Comparison of ENCODE assay signal across 9 cellular contexts in the genomic region with DNA sequence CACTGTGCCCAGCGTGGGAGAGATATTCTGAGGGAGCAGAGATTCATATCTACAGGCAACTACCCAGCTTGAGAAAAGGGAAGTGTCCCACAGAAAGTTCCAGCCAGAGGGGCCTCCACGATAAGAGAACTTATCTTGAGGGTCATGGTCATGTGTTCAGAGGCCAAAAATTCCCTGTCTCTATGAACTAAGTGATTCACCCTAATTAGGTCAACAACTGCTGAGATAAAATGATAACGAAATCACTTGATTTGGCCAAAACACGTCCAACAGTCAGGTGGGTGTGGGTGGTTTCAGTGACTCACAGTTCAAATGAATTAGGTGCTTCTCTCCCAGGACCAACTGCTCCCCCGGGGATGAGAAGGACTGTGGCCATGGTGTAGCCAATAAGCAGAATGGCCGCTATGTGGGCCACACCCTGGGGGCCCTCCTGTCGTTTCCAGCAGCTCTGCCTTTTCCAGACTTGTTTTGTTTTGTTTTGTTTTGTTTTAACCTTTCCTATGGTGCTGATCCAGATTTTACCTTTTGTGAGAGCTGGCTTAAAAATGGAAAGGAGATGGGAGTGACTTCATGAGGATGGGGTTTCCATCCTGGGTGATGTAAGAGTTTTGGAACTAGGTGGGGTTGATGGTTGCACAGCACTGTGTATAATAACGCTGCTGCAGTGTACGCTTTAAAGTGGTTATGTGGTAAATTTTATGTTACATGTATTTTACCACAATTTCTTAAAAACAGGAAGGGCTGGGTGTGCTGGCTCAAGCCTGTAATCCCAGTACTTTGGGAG. TPM values are rescaled to one million over a fixed set of nuclear protein-coding genes. Genes with fewer than 3 reads are reported as not detected.
DNase-seq lines count a peak whose midpoint lies in the region; ATAC-seq, FAIRE-seq and TF ChIP-seq lines count a peak whose summit lies in the region.
"Had no signal": no experiment of that assay in that cellular context is flagged by ENCODE, and none has a peak within 500 bp of the region (broad histone marks: within the 10 kb centered on the region; RNA-seq: fewer than 3 reads in every experiment).

No MANE protein-coding gene starts in this region.

- ATAC-seq in HepG2 = no peak

- in situ Hi-C loops in HepG2 (cut with HindIII; ENCODE audit: extremely low pct_ligation_motif_present, low pct_unique_long_range_greater_than_20kb) = no loop called here

- no peaks in the 10 kb centered on the region for H3K36me3 Mint-ChIP-seq in CD14-positive monocyte

- no peak overlapping the region for H3K4me3 ChIP-seq in HepG2 (replicated peaks in 1 of 3; ENCODE audit: insufficient read depth in 1 of 3, low read depth in 2 of 3, low read length in 3 of 3)

- peak overlapping the region; percentile 70 to 86 (median 80) for H3K27ac Mint-ChIP-seq in CD14-positive monocyte

- no peaks in the 10 kb centered on the region for H3K4me1 ChIP-seq in HepG2 (ENCODE audit: insufficient read depth, low read length)

- H2AFZ ChIP-seq in HepG2 (ENCODE audit: low read length) = no peak overlapping the region

- no peak overlapping the region for H3K9ac ChIP-seq in HepG2 (ENCODE audit: insufficient read depth, low read depth, low read length)

- TF ChIP-seq CTCF in CD14-positive monocyte (IDR thresholded peaks at IDR 0.05) = no peak
- TF ChIP-seq CTCF in HepG2 (CRISPR knock-in tag; IDR thresholded peaks at IDR 0.05) = no peak

- intact Hi-C loops in CD14-positive monocyte (cut with micrococcal nuclease) (loop anchor here (5.0 kb wide), 1 partner anchor 70 kb away; a partner anchor contains a TSS), HepG2 (cut with micrococcal nuclease; ENCODE audit: unreplicated experiment) (no loop called here)

- TF ChIP-seq EP300 in HepG2 (IDR thresholded peaks at IDR 0.05; ENCODE audit: low read depth in 2 of 2, low read length in 2 of 2) (no peak), HepG2 (CRISPR knock-in tag; IDR thresholded peaks at IDR 0.05; ENCODE audit: borderline replicate concordance) (no peak)

- peaks cover 18 to 24% (median 21%) of the 10 kb centered on the region in 3 donors for H3K27me3 Mint-ChIP-seq in CD14-positive monocyte (ENCODE audit: low read depth in 3 of 3)

- no peaks in the 10 kb centered on the region for H3K9me3 Mint-ChIP-seq in CD14-positive monocyte

- H3K79me2 ChIP-seq in HepG2 (ENCODE audit: insufficient read depth, low read length) = no peaks in the 10 kb centered on the region

- H3K27me3 ChIP-seq in HepG2 (ENCODE audit: control insufficient read depth in 1 of 2, insufficient read depth in 2 of 2, low read length in 2 of 2) = peaks cover 3 to 5% of the 10 kb centered on the region in 2 experiments; a peak in 1 of 5 replicates

- POLR2A ChIA-PET in HepG2 (lab: Yijun Ruan, JAX) = no interaction called here

- TF ChIP-seq RAD21 in HepG2 (CRISPR knock-in tag; IDR thresholded peaks at IDR 0.05) = no peak

- TF ChIP-seq POLR2A in HepG2 (IDR thresholded peaks at IDR 0.05; ENCODE audit: insufficient read depth in 1 of 2, low read depth in 2 of 2, low read length in 2 of 2) = no peak

- no peak overlapping the region for H3K27ac ChIP-seq in HepG2 (ENCODE audit: extremely low read length, insufficient read depth, low read length)

- CTCF ChIA-PET in HepG2 (lab: Yijun Ruan, JAX; ENCODE audit: low intra/inter-chr PET ratio, low total read pairs) = no interaction called here

- H3K4me1 Mint-ChIP-seq in CD14-positive monocyte = peaks cover 28% of the 10 kb centered on the region

- no peak overlapping the region for H3K4me2 ChIP-seq in HepG2 (ENCODE audit: low read depth, low read length)

- peak; percentile 56 for DNase-seq in CD14-positive monocyte (ENCODE audit: low spot score)
- DNase-seq in MV-4-11 (lab: John Stamatoyannopoulos, UW) = peak; percentile 79
- peak; percentile 81 for DNase-seq in activated CD8-positive, alpha-beta memory T cell treated with anti-CD3 and anti-CD28 coated beads, Interleukin-2, amount 50 U/mL, for 48 hours
- DNase-seq in HepG2 (ENCODE audit: low spot score) = peak; percentile 45
- DNase-seq in NCI-H146 (lab: John Stamatoyannopoulos, UW) = no peak
- no peak for DNase-seq in NCI-H2081 (lab: John Stamatoyannopoulos, UW)
- no peak for DNase-seq in SKM-1 treated with dmso at 0.1 percent for 144 hours (lab: John Stamatoyannopoulos, UW; ENCODE audit: unreplicated experiment)
- no peak for DNase-seq in GOT3 (lab: John Stamatoyannopoulos, UW)
- DNase-seq: IMR-90 had no signal

- H3K36me3 ChIP-seq in HepG2 (replicated peaks in 1 of 2; ENCODE audit: control insufficient read depth in 1 of 2, insufficient read depth in 2 of 2, low read length in 2 of 2) = no peaks in the 10 kb centered on the region

- WGBS in HepG2 (ENCODE audit: low lambda C conversion rate) = under 1% methylated on average over 9 of the region's 9 CpGs

- H4K20me1 ChIP-seq in HepG2 (ENCODE audit: insufficient read depth, low read length) = no peaks in the 10 kb centered on the region

- H3K9me3 ChIP-seq in HepG2 (ENCODE audit: low read length) = no peaks in the 10 kb centered on the region

- peak overlapping the region in 1 of 2 donors; percentile 24 for H3K4me3 Mint-ChIP-seq in CD14-positive monocyte

- FAIRE-seq in HepG2 (lab: Jason Lieb, UNC) = no peak

- BruUV-seq in HepG2 (replicated peaks; lab: Mats Ljungman, UMichigan) = no TSS peak

TF ChIP-seq in HepG2, 621 proteins besides CTCF, POLR2A, EP300 and RAD21 (continues in another document):
- TF ChIP-seq ZNF616 (CRISPR knock-in tag; IDR thresholded peaks at IDR 0.05; ENCODE audit: low read depth) (no peak), SRY (CRISPR knock-in tag; IDR thresholded peaks at IDR 0.05) (no peak), POLR2AphosphoS2 (IDR thresholded peaks at IDR 0.05; ENCODE audit: low read depth, low read length) (no peak), MATR3 (CRISPR knock-in tag; IDR thresholded peaks at IDR 0.05) (no peak)
- TF ChIP-seq, protein P1, sequence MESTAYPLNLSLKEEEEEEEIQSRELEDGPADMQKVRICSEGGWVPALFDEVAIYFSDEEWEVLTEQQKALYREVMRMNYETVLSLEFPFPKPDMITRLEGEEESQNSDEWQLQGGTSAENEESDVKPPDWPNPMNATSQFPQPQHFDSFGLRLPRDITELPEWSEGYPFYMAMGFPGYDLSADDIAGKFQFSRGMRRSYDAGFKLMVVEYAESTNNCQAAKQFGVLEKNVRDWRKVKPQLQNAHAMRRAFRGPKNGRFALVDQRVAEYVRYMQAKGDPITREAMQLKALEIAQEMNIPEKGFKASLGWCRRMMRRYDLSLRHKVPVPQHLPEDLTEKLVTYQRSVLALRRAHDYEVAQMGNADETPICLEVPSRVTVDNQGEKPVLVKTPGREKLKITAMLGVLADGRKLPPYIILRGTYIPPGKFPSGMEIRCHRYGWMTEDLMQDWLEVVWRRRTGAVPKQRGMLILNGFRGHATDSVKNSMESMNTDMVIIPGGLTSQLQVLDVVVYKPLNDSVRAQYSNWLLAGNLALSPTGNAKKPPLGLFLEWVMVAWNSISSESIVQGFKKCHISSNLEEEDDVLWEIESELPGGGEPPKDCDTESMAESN (CRISPR knock-in tag; conservative IDR thresholded peaks at IDR 0.05) = no peak

RNA-seq across cellular contexts. Expression of a gene that starts 8.7 kb away (rescaled TPM):
- not detected for polyA plus RNA-seq in CD14-positive monocyte
- total RNA-seq in HepG2 (2016; rRNA removed; fragmentation: Illumina TruSeq; extraction: Trizol) = not detected in 2 replicates
- total RNA-seq in HepG2 (2016; cell fraction: cytosol; rRNA removed; fragmentation: Illumina TruSeq; extraction: Trizol; ENCODE audit: low read depth) = not detected in 2 replicates
- total RNA-seq in HepG2 (2016; cell fraction: insoluble cytoplasmic fraction; rRNA removed; fragmentation: Illumina TruSeq; extraction: Trizol) = not detected in 2 replicates
- total RNA-seq in HepG2 (2016; cell fraction: membrane; rRNA removed; fragmentation: Illumina TruSeq; extraction: Trizol) = not detected in 2 replicates
- not detected in 2 replicates for total RNA-seq in HepG2 (2016; cell fraction: nucleus; rRNA removed; fragmentation: Illumina TruSeq; extraction: Trizol)
- not detected in 2 replicates for polyA plus RNA-seq in HepG2 (2011; rRNA removed)
- not detected in 2 replicates for polyA plus RNA-seq in HepG2 (2011; cell fraction: cytosol; rRNA removed)
- polyA plus RNA-seq in HepG2 (2011; cell fraction: nucleus; rRNA removed) = not detected in 2 replicates
- polyA plus RNA-seq in HepG2 (2012) = not detected in 2 replicates
- polyA plus RNA-seq in HepG2 (2016; cell fraction: cytosol; fragmentation: Illumina TruSeq; extraction: Trizol; ENCODE audit: low read depth) = not detected in 2 replicates
- polyA plus RNA-seq in HepG2 (2016; cell fraction: insoluble cytoplasmic fraction; fragmentation: Illumina TruSeq; extraction: Trizol; ENCODE audit: low read depth) = not detected in 2 replicates
- polyA plus RNA-seq in HepG2 (2016; cell fraction: membrane; fragmentation: Illumina TruSeq; extraction: Trizol; ENCODE audit: low read depth) = not detected in 2 replicates
- not detected in 2 replicates for polyA plus RNA-seq in HepG2 (2016; cell fraction: nucleus; fragmentation: Illumina TruSeq; extraction: Trizol; ENCODE audit: insufficient read depth, low read depth)
- not detected in 2 replicates for polyA minus RNA-seq in HepG2 (2011; rRNA and poly(A)+ RNA removed; ENCODE audit: low replicate concordance)
- not detected in 2 replicates for polyA minus RNA-seq in HepG2 (2011; cell fraction: cytosol; rRNA and poly(A)+ RNA removed)
- not detected in 2 replicates for polyA minus RNA-seq in HepG2 (2011; cell fraction: nucleus; rRNA and poly(A)+ RNA removed)
- total RNA-seq: IMR-90 had no signal
- polyA plus RNA-seq: IMR-90 had no signal

RNA-seq across cellular contexts. Expression of a gene that starts 43.2 kb away (rescaled TPM):
- polyA plus RNA-seq in CD14-positive monocyte = not detected
- total RNA-seq in HepG2 (2016; rRNA removed; fragmentation: Illumina TruSeq; extraction: Trizol) = not detected in 2 replicates
- not detected in 2 replicates for total RNA-seq in HepG2 (2016; cell fraction: cytosol; rRNA removed; fragmentation: Illumina TruSeq; extraction: Trizol; ENCODE audit: low read depth)
- not detected in 2 replicates for total RNA-seq in HepG2 (2016; cell fraction: insoluble cytoplasmic fraction; rRNA removed; fragmentation: Illumina TruSeq; extraction: Trizol)
- not detected in 2 replicates for total RNA-seq in HepG2 (2016; cell fraction: membrane; rRNA removed; fragmentation: Illumina TruSeq; extraction: Trizol)
- not detected in 2 replicates for total RNA-seq in HepG2 (2016; cell fraction: nucleus; rRNA removed; fragmentation: Illumina TruSeq; extraction: Trizol)
- polyA plus RNA-seq in HepG2 (2011; rRNA removed) = not detected in 2 replicates
- polyA plus RNA-seq in HepG2 (2011; cell fraction: cytosol; rRNA removed) = not detected in 2 replicates
- polyA plus RNA-seq in HepG2 (2011; cell fraction: nucleus; rRNA removed) = not detected in 2 replicates
- not detected in 2 replicates for polyA plus RNA-seq in HepG2 (2012)
- not detected in 2 replicates for polyA plus RNA-seq in HepG2 (2016; cell fraction: cytosol; fragmentation: Illumina TruSeq; extraction: Trizol; ENCODE audit: low read depth)
- not detected in 2 replicates for polyA plus RNA-seq in HepG2 (2016; cell fraction: insoluble cytoplasmic fraction; fragmentation: Illumina TruSeq; extraction: Trizol; ENCODE audit: low read depth)
- not detected in 2 replicates for polyA plus RNA-seq in HepG2 (2016; cell fraction: membrane; fragmentation: Illumina TruSeq; extraction: Trizol; ENCODE audit: low read depth)
- not detected in 2 replicates for polyA plus RNA-seq in HepG2 (2016; cell fraction: nucleus; fragmentation: Illumina TruSeq; extraction: Trizol; ENCODE audit: insufficient read depth, low read depth)
- not detected in 2 replicates for polyA minus RNA-seq in HepG2 (2011; rRNA and poly(A)+ RNA removed; ENCODE audit: low replicate concordance)
- not detected in 2 replicates for polyA minus RNA-seq in HepG2 (2011; cell fraction: cytosol; rRNA and poly(A)+ RNA removed)
- not detected in 2 replicates for polyA minus RNA-seq in HepG2 (2011; cell fraction: nucleus; rRNA and poly(A)+ RNA removed)
- total RNA-seq: IMR-90 had no signal
- polyA plus RNA-seq: IMR-90 had no signal

Comparison
In these comparisons a context has a peak if more than half of its experiments do, and no peak if none do; other contexts are left out.
1. DNase-seq: peak in CD14-positive monocyte (single experiment), MV-4-11 (single experiment), activated CD8-positive, alpha-beta memory T cell treated with anti-CD3 and anti-CD28 coated beads, Interleukin-2, amount 50 U/mL, for 48 hours (single experiment) and HepG2 (single experiment); none in NCI-H146 (single experiment), NCI-H2081 (0 of 2), SKM-1 treated with dmso at 0.1 percent for 144 hours (single experiment) and GOT3 (single experiment).